In the genomic region with DNA sequence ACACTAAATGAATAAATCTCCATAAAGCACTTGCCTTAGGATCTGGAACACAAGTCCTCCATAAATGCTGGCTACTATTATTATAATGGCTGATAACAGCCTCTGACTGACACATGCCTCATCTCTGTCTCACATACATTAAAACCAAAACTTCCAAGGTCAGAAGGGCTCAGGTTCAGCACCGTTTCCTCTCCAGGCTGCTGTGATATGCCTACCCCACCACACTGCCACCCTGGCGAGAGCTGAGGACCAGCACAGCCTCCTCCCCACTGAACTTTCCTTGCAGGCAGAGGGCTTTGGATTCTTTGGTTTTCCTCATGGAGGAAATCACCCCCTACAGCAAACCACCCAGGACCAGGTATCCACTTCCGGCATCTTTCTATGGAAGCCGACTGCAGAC, we compare ENCODE assay signal across 18 cellular contexts.
DNase-seq lines count a peak whose midpoint lies in the region; ATAC-seq and TF ChIP-seq lines count a peak whose summit lies in the region.
"Had no signal": no experiment of that assay in that cellular context is flagged by ENCODE, and none has a peak within 500 bp of the region (broad histone marks: within the 10 kb centered on the region; RNA-seq: fewer than 3 reads in every experiment).

No MANE protein-coding gene starts in this region.

- no peaks in the 10 kb centered on the region for H3K36me3 ChIP-seq in Caco-2 (ENCODE audit: control insufficient read depth, insufficient read depth, low read length)
- H3K36me3 ChIP-seq in muscle layer of duodenum (ENCODE audit: control insufficient read depth in 1 of 2, insufficient read depth in 2 of 2, low read length in 2 of 2): no peaks in the 10 kb centered on the region

- peak overlapping the region; percentile 12 for H3K4me3 Mint-ChIP-seq in T-helper 1 cell treated with Interleukin-12 subunit alpha and Interleukin-12 subunit beta and Interleukin-4 antibody, amounts not matched to agents 30 μg/mL and 1 μg/mL, for 36 hours
- H3K4me3 Mint-ChIP-seq in Caco-2 (ENCODE audit: unreplicated experiment): no peak overlapping the region
- H3K4me3 Mint-ChIP-seq in activated CD4-positive, alpha-beta memory T cell treated with anti-CD3 and anti-CD28 coated beads for 36 hours: no peak overlapping the region

- H3K9me3 ChIP-seq in Caco-2 (no peaks in the 10 kb centered on the region), muscle layer of duodenum (ENCODE audit: control insufficient read depth in 1 of 2, low read length in 2 of 2) (no peaks in the 10 kb centered on the region)

- ATAC-seq in HG02852 (IDR thresholded peaks at IDR 0.05; ENCODE audit: unreplicated experiment): no peak
- ATAC-seq: right cardiac atrium had no signal

- peaks cover 59% of the 10 kb centered on the region for H3K4me1 Mint-ChIP-seq in T-helper 1 cell treated with Interleukin-12 subunit alpha and Interleukin-12 subunit beta and Interleukin-4 antibody, amounts not matched to agents 30 μg/mL and 1 μg/mL, for 36 hours (ENCODE audit: low read depth)
- H3K4me1 Mint-ChIP-seq in Caco-2 (ENCODE audit: low read depth, unreplicated experiment): peaks cover 7% of the 10 kb centered on the region
- peaks cover 78% of the 10 kb centered on the region for H3K4me1 Mint-ChIP-seq in activated CD4-positive, alpha-beta memory T cell treated with anti-CD3 and anti-CD28 coated beads for 36 hours (ENCODE audit: low read depth)

- H3K27me3 Mint-ChIP-seq in T-helper 1 cell treated with Interleukin-12 subunit alpha and Interleukin-12 subunit beta and Interleukin-4 antibody, amounts not matched to agents 30 μg/mL and 1 μg/mL, for 36 hours (ENCODE audit: low read depth): peaks cover 17% of the 10 kb centered on the region
- H3K27me3 Mint-ChIP-seq in Caco-2 (ENCODE audit: insufficient read depth, unreplicated experiment): no peaks in the 10 kb centered on the region
- H3K27me3 Mint-ChIP-seq in activated CD4-positive, alpha-beta memory T cell treated with anti-CD3 and anti-CD28 coated beads for 36 hours: peaks cover 8% of the 10 kb centered on the region
- H3K27me3 Mint-ChIP-seq: B cell had no signal

- peaks cover 59% of the 10 kb centered on the region for H3K4me1 ChIP-seq in Caco-2
- H3K4me1 ChIP-seq in muscle layer of duodenum (ENCODE audit: control insufficient read depth in 1 of 2, insufficient read depth in 2 of 2, low read length in 2 of 2): peaks cover 11 to 14% of the 10 kb centered on the region in 2 donors

- H3K27ac ChIP-seq in muscle layer of duodenum (ENCODE audit: low read length): peak overlapping the region; percentile 58
- H3K27ac ChIP-seq: 22Rv1 had no signal

- no peak overlapping the region for H3K27ac Mint-ChIP-seq in T-helper 1 cell treated with Interleukin-12 subunit alpha and Interleukin-12 subunit beta and Interleukin-4 antibody, amounts not matched to agents 30 μg/mL and 1 μg/mL, for 36 hours
- H3K27ac Mint-ChIP-seq in Caco-2 (ENCODE audit: unreplicated experiment): peak overlapping the region; percentile 88
- peak overlapping the region; percentile 4 for H3K27ac Mint-ChIP-seq in activated CD4-positive, alpha-beta memory T cell treated with anti-CD3 and anti-CD28 coated beads for 36 hours

- TF ChIP-seq CTCF in Caco-2 (IDR thresholded peaks at IDR 0.05; ENCODE audit: insufficient read depth in 1 of 2, low read depth in 1 of 2, low read length in 1 of 2, severe bottlenecking in 1 of 2, unreplicated experiment in 1 of 2): no peak

- intact Hi-C loops in Caco-2 (cut with micrococcal nuclease; ENCODE audit: unreplicated experiment): no loop called here
- intact Hi-C loops in activated CD4-positive, alpha-beta memory T cell treated with anti-CD3 and anti-CD28 coated beads for 36 hours (cut with micrococcal nuclease): loop anchor here (2.0 to 5.0 kb wide), 2 partner anchors 114 to 193 kb away; a partner anchor contains a TSS

- H3K4me3 ChIP-seq in Caco-2 (ENCODE audit: low read depth, low read length): no peak overlapping the region
- no peak overlapping the region for H3K4me3 ChIP-seq in muscle layer of duodenum (ENCODE audit: low read depth in 1 of 2, low read length in 2 of 2)

- H3K27me3 ChIP-seq in Caco-2 (replicated peaks; ENCODE audit: control insufficient read depth, insufficient read depth, low read length): no peaks in the 10 kb centered on the region
- no peaks in the 10 kb centered on the region for H3K27me3 ChIP-seq in muscle layer of duodenum (ENCODE audit: low read depth, low read length)

- CTCF ChIA-PET in Caco-2 (lab: Charles Lee): no interaction called here
- CTCF ChIA-PET in activated CD4-positive, alpha-beta memory T cell treated with anti-CD3 and anti-CD28 coated beads for 36 hours (lab: Charles Lee): interaction anchor here (1.4 kb wide), 1 partner anchor 71 kb away, joined by 3 read pairs; no protein-coding TSS in a partner anchor

- H3K9me3 Mint-ChIP-seq in T-helper 1 cell treated with Interleukin-12 subunit alpha and Interleukin-12 subunit beta and Interleukin-4 antibody, amounts not matched to agents 30 μg/mL and 1 μg/mL, for 36 hours: no peaks in the 10 kb centered on the region
- H3K9me3 Mint-ChIP-seq in Caco-2 (ENCODE audit: unreplicated experiment): no peaks in the 10 kb centered on the region
- H3K9me3 Mint-ChIP-seq in activated CD4-positive, alpha-beta memory T cell treated with anti-CD3 and anti-CD28 coated beads for 36 hours: no peaks in the 10 kb centered on the region

- peaks cover 2% of the 10 kb centered on the region for H3K36me3 Mint-ChIP-seq in T-helper 1 cell treated with Interleukin-12 subunit alpha and Interleukin-12 subunit beta and Interleukin-4 antibody, amounts not matched to agents 30 μg/mL and 1 μg/mL, for 36 hours (ENCODE audit: low read depth)
- H3K36me3 Mint-ChIP-seq in Caco-2 (ENCODE audit: insufficient read depth, unreplicated experiment): peaks cover 13% of the 10 kb centered on the region
- H3K36me3 Mint-ChIP-seq in activated CD4-positive, alpha-beta memory T cell treated with anti-CD3 and anti-CD28 coated beads for 36 hours: peaks cover 2% of the 10 kb centered on the region

- BruUV-seq in Caco-2 (replicated peaks; lab: Mats Ljungman, UMichigan): no TSS peak

- POLR2A ChIA-PET in Caco-2 (lab: Charles Lee): no interaction called here
- POLR2A ChIA-PET in activated CD4-positive, alpha-beta memory T cell treated with anti-CD3 and anti-CD28 coated beads for 36 hours (lab: Charles Lee): interaction anchor here (2.9 kb wide), 1 partner anchor 11 kb away, joined by 15 read pairs; no protein-coding TSS in a partner anchor

- DNase-seq in T-helper 1 cell (no peak), Caco-2 (no peak), H4 (ENCODE audit: low spot score) (no peak), NCI-H226 (no peak)
- peak; percentile 49 for DNase-seq in activated CD4-positive, alpha-beta memory T cell treated with anti-CD3 and anti-CD28 coated beads for 36 hours
- DNase-seq: activated CD4-positive, CD25-positive, alpha-beta regulatory T cell; amniotic stem cell; MV-4-11; NCI-H2081 treated with DMSO at 0.1 percent for 48 hours; NCI-H526; occipital lobe; right cardiac atrium; SHP77 treated with DMSO at 0.1 percent for 48 hours had no signal
